18 cellular contexts compared by ENCODE assay signal in the genomic region with DNA sequence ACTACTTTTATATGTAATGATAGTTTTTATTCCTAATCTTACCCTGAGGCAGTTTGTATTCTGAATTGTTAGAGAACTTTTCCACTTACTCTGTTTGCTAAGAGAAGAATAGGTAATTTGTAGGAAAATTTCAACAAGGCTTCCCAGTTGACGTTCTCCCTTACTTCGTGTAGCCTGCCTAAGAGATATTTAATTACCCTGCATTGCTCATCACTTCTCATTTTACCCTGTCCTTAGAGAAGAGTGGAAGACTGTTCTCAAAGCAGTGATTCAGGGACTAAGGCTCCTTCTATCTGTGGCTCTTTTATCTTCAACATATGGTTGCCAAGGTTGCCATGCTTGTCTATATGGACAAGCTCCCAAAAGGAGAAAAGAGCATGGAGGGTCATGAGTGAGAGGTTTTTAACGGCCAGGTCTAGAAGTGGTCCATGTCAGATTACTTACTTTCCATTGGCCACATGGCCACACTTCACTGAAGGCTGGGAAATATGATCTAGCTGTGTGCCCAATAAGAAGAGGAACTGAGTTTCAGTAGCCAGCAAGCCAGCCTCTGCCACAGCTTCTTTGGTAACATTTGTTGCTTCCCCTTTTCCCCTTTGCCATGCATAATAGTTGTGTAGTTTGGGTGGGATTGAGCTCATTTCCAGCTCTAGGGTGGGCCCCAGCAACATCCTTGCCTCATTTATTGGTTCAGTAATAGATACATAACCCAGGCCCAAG.
A peak's percentile ranks its signal among the peaks of the same experiment; 100 is the strongest.
DNase-seq lines count a peak whose midpoint lies in the region; TF ChIP-seq lines count a peak whose summit lies in the region.
"Had no signal": no experiment of that assay in that cellular context is flagged by ENCODE, and none has a peak within 500 bp of the region (broad histone marks: within the 10 kb centered on the region; RNA-seq: fewer than 3 reads in every experiment).

No MANE protein-coding gene starts in this region.

- POLR2A ChIA-PET in GM10248 (lab: Yijun Ruan, JAX) = no interaction called here

- DNase-seq in GF-D8 (lab: John Stamatoyannopoulos, UW) (peak; percentile 86), Kasumi-1 (lab: John Stamatoyannopoulos, UW) (peak; percentile 90 to 93), SKM-1 treated with dmso at 0.1 percent for 144 hours (lab: John Stamatoyannopoulos, UW; ENCODE audit: unreplicated experiment) (peak; percentile 88), pons (ENCODE audit: low spot score) (peak; percentile 68), GM10248 (ENCODE audit: extremely low spot score) (no peak), GM03348 (ENCODE audit: low spot score) (no peak), hippocampal formation (lab: John Stamatoyannopoulos, UW) (no peak)
- no peak for DNase-seq in stimulated activated CD4-positive, alpha-beta T cell treated with anti-CD3 and anti-CD28 coated beads, Interleukin-4, amount 100 ng/mL, for 24 hours
- DNase-seq: activated CD4-positive, CD25-positive, alpha-beta regulatory T cell treated with anti-CD3 and anti-CD28 coated beads, Interleukin-2, amount 50 U/mL, for 72 hours; activated naive CD8-positive, alpha-beta T cell treated with anti-CD3 and anti-CD28 coated beads, Interleukin-2, amount 50 U/mL, for 24 hours; C1 segment of cervical spinal cord; glutamatergic neuron; MM.1S; NCI-H526 treated with DMSO at 0.1 percent for 48 hours; nephron progenitor cell; stimulated activated naive CD4-positive, alpha-beta T cell treated with Interleukin-2 at 50 U/mL for 16 hours; T-helper 1 cell; trophoblast cell had no signal

- no peak for TF ChIP-seq CTCF in GM10248 (IDR thresholded peaks at IDR 0.05; ENCODE audit: control extremely low read depth, extremely low read depth, low read depth, missing control alignments)

- CTCF ChIA-PET in GM10248 (lab: Yijun Ruan, JAX) = interaction anchor here (0.8 to 2.1 kb wide), 6 partner anchors 10 to 28 kb away, joined by 3 to 9 read pairs (median 4); no protein-coding TSS in a partner anchor

Comparison
In these comparisons a context has a peak if more than half of its experiments do, and no peak if none do; other contexts are left out.
1. DNase-seq: peak in GF-D8 (single experiment), Kasumi-1 (2 of 2), SKM-1 treated with dmso at 0.1 percent for 144 hours (single experiment) and pons (single experiment); none in GM10248 (single experiment), GM03348 (single experiment), hippocampal formation (0 of 2) and stimulated activated CD4-positive, alpha-beta T cell treated with anti-CD3 and anti-CD28 coated beads, Interleukin-4, amount 100 ng/mL, for 24 hours (single experiment).